10 cellular contexts compared by ENCODE assay signal in the genomic region with DNA sequence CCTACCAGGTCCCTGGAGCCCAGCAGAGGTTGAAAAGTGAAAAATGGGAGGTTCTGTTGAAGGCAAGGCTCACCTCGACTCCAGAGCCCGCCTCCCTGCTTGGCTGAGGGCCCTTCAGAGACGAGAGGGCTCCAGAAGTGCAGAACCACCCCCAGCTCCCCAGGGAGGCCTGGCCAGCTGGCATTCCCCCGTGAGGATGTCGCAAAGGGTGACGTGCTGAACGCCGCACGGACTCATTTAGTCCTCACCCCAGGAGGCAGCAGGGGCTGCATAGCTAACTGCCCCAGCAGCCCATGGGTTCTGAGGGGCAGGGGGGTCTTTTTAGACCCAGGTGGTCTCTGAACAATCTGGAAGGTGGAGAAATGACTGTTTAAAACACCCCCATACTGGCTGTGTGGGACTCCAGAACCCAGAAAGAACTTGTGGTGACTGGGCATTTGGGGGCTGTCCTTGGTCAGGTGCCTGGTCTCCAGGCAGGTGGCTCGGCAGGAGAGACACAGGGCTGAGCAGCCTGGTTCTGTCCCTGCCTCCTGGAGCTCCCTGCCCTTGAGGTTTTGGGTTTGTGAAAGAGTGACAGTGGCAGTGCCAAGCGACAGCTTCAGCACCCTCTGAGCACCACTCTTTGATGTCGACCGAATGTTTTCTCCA. TPM values are rescaled to one million over a fixed set of nuclear protein-coding genes. Genes with fewer than 3 reads are reported as not detected.
DNase-seq lines count a peak whose midpoint lies in the region; ATAC-seq and TF ChIP-seq lines count a peak whose summit lies in the region.
"Had no signal": no experiment of that assay in that cellular context is flagged by ENCODE, and none has a peak within 500 bp of the region (broad histone marks: within the 10 kb centered on the region; RNA-seq: fewer than 3 reads in every experiment).

No MANE protein-coding gene starts in this region.

- ATAC-seq in GM21619 (IDR thresholded peaks at IDR 0.05; ENCODE audit: unreplicated experiment), result peak; percentile 73
- ATAC-seq in omental fat pad (ENCODE audit: low FRiP score), result no peak
- ATAC-seq: activated T-helper 17 cell treated with anti-CD3 and anti-CD28 coated beads, Interleukin-2, amount 50 U/mL, for 72 hours had no signal

- TF ChIP-seq CTCF in GM06990 (IDR thresholded peaks at IDR 0.05; ENCODE audit: insufficient read depth, low read length, poor library complexity, severe bottlenecking) (no peak), omental fat pad (IDR thresholded peaks at IDR 0.05) (no peak)

- peak; percentile 70 for DNase-seq in GM06990 (ENCODE audit: extremely low read depth, insufficient read length)
- DNase-seq in NCI-H187 (lab: John Stamatoyannopoulos, UW), result peak; percentile 73 to 89
- peak; percentile 60 for DNase-seq in islet precursor cell
- no peak for DNase-seq in NK-92 (lab: John Stamatoyannopoulos, UW; ENCODE audit: unreplicated experiment)
- DNase-seq in AG08395 (ENCODE audit: low spot score), result no peak
- DNase-seq in MV-4-11 (lab: John Stamatoyannopoulos, UW), result no peak
- no peak for DNase-seq in omental fat pad (ENCODE audit: low spot score)
- DNase-seq: Kasumi-1 had no signal

- no peak overlapping the region for H3K4me3 ChIP-seq in GM06990 (replicated peaks; ENCODE audit: low read depth, low read length)

- peaks cover 24% of the 10 kb centered on the region for H3K36me3 ChIP-seq in GM06990 (ENCODE audit: control insufficient read depth, insufficient read depth, low read length)

- no peaks in the 10 kb centered on the region for H3K27me3 ChIP-seq in GM06990 (replicated peaks; ENCODE audit: control insufficient read depth, insufficient read depth, low read length)

RNA-seq across cellular contexts. Expression of a gene that starts 32.0 kb away (rescaled TPM):
- 10 to 100 TPM; 34.6 to 54.8 (median 48.9) TPM for total RNA-seq in omental fat pad

Comparison
In these comparisons a context has a peak if more than half of its experiments do, and no peak if none do; other contexts are left out.
1. DNase-seq: peak in GM06990 (single experiment), NCI-H187 (2 of 2) and islet precursor cell (single experiment); none in NK-92 (single experiment), AG08395 (single experiment), MV-4-11 (single experiment) and omental fat pad (single experiment).